12 cellular contexts compared by ENCODE assay signal in genomic region chr3:132135628-132136333, GRCh38.
DNase-seq lines count a peak whose midpoint lies in the region; ATAC-seq and TF ChIP-seq lines count a peak whose summit lies in the region.
"Had no signal": no experiment of that assay in that cellular context is flagged by ENCODE, and none has a peak within 500 bp of the region (broad histone marks: within the 10 kb centered on the region; RNA-seq: fewer than 3 reads in every experiment).

No MANE protein-coding gene starts in this region.

- peaks cover 3% of the 10 kb centered on the region for H3K9me3 Mint-ChIP-seq in chondrocyte (ENCODE audit: low read depth)
- H3K9me3 Mint-ChIP-seq: T-helper 1 cell treated with Interleukin-12 subunit alpha and Interleukin-12 subunit beta and Interleukin-4 antibody, amounts not matched to agents 30 μg/mL and 1 μg/mL, for 36 hours had no signal

- WGBS in lung, 2 donors, result 65 to 71% methylated on average over 4 of the region's 4 CpGs

- DNase-seq in AG09319 (ENCODE audit: extremely low read depth, low read depth), result peak; percentile 81
- DNase-seq in LoVo (ENCODE audit: low spot score), result peak; percentile 1
- no peak for DNase-seq in chondrocyte (ENCODE audit: low spot score)
- DNase-seq in lung (ENCODE audit: low spot score), result no peak
- DNase-seq in stimulated activated naive CD8-positive, alpha-beta T cell treated with anti-CD3 and anti-CD28 coated beads, Interleukin-15, Interleukin-2, amounts not matched to agents 100 U/mL and 50 U/mL, for 24 hours, result no peak
- DNase-seq: activated effector memory CD4-positive, alpha-beta T cell treated with Interleukin-2 at 50 U/mL for 16 hours; COR-L47; heart right ventricle had no signal

- no peaks in the 10 kb centered on the region for H3K27me3 ChIP-seq in lung (ENCODE audit: control insufficient read depth, insufficient read depth)

- no peaks in the 10 kb centered on the region for H3K27me3 Mint-ChIP-seq in chondrocyte (ENCODE audit: low read depth)

- no peaks in the 10 kb centered on the region for H3K9me3 ChIP-seq in lung (ENCODE audit: control insufficient read depth in 2 of 2, insufficient read depth in 1 of 2, low read length in 1 of 2)

- peaks cover 5% of the 10 kb centered on the region for H3K36me3 Mint-ChIP-seq in chondrocyte (ENCODE audit: low read depth)

- H3K4me1 ChIP-seq in lung (ENCODE audit: control insufficient read depth in 2 of 2, insufficient read depth in 2 of 2, low read length in 2 of 2), result no peaks in the 10 kb centered on the region
- H3K4me1 ChIP-seq: heart right ventricle had no signal

- H3K4me3 ChIP-seq in lung, result no peak overlapping the region
- H3K4me3 ChIP-seq: heart right ventricle had no signal

- TF ChIP-seq CTCF in AG09319 (IDR thresholded peaks at IDR 0.05; ENCODE audit: low read depth, low read length), result no peak
- TF ChIP-seq CTCF in chondrocyte (IDR thresholded peaks at IDR 0.05), result no peak
- TF ChIP-seq CTCF in lung (IDR thresholded peaks at IDR 0.05; ENCODE audit: control extremely low read depth, extremely low read depth), result no peak

- H3K4me1 Mint-ChIP-seq in chondrocyte (ENCODE audit: low read depth), result peaks cover 35% of the 10 kb centered on the region

- H3K4me3 Mint-ChIP-seq in chondrocyte (ENCODE audit: unreplicated experiment), result peak overlapping the region; percentile 64
- H3K4me3 Mint-ChIP-seq: T-helper 1 cell treated with Interleukin-12 subunit alpha and Interleukin-12 subunit beta and Interleukin-4 antibody, amounts not matched to agents 30 μg/mL and 1 μg/mL, for 36 hours had no signal

- H3K27ac Mint-ChIP-seq in chondrocyte (ENCODE audit: unreplicated experiment), result peak overlapping the region; percentile 96
- H3K27ac Mint-ChIP-seq: T-helper 1 cell treated with Interleukin-12 subunit alpha and Interleukin-12 subunit beta and Interleukin-4 antibody, amounts not matched to agents 30 μg/mL and 1 μg/mL, for 36 hours had no signal

- ATAC-seq in lung (ENCODE audit: insufficient read depth, low FRiP score) (peak; percentile 91), GM21447 (IDR thresholded peaks at IDR 0.05; ENCODE audit: unreplicated experiment) (no peak), HG02759 (IDR thresholded peaks at IDR 0.05; ENCODE audit: unreplicated experiment) (no peak), HG02938 (IDR thresholded peaks at IDR 0.05; ENCODE audit: unreplicated experiment) (no peak)
- no peak for ATAC-seq in stimulated activated naive CD8-positive, alpha-beta T cell treated with anti-CD3 and anti-CD28 coated beads, Interleukin-15, Interleukin-2, amounts not matched to agents 100 U/mL and 50 U/mL, for 24 hours
- ATAC-seq: heart right ventricle had no signal

- no peaks in the 10 kb centered on the region for H3K36me3 ChIP-seq in lung (ENCODE audit: control insufficient read depth in 2 of 2, insufficient read depth in 2 of 2, low read length in 2 of 2)
- H3K36me3 ChIP-seq: heart right ventricle had no signal

- H3K27ac ChIP-seq in lung (ENCODE audit: low read depth in 1 of 2, low read length in 1 of 2), result peak overlapping the region in 1 of 2 donors; percentile 50
- H3K27ac ChIP-seq: heart right ventricle had no signal

Comparison
In these comparisons a context has a peak if more than half of its experiments do, and no peak if none do; other contexts are left out.
1. DNase-seq: peak in AG09319 (single experiment) and LoVo (single experiment); none in chondrocyte (single experiment), lung (single experiment) and stimulated activated naive CD8-positive, alpha-beta T cell treated with anti-CD3 and anti-CD28 coated beads, Interleukin-15, Interleukin-2, amounts not matched to agents 100 U/mL and 50 U/mL, for 24 hours (single experiment).